In genomic region chr22:17855891-17856290, GRCh38 we compare ENCODE assay signal across 23 cellular contexts.
"Had no signal": no experiment of that assay in that cellular context is flagged by ENCODE, and none has a peak within 500 bp of the region (broad histone marks: within the 10 kb centered on the region; RNA-seq: fewer than 3 reads in every experiment).

No MANE protein-coding gene starts in this region.

- DNase-seq: activated CD4-positive, alpha-beta T cell treated with anti-CD3 and anti-CD28 coated beads, Interleukin-2, amount 10 ng/mL, durations not matched to agents 24 days and 14 days; activated CD8-positive, alpha-beta memory T cell treated with anti-CD3 and anti-CD28 coated beads, Interleukin-2, amount 10 ng/mL, durations not matched to agents 7 days and 5 days; activated CD8-positive, alpha-beta T cell treated with anti-CD3 and anti-CD28 coated beads for 36 hours; activated gamma-delta T cell; activated T-cell treated with anti-CD3 and anti-CD28 coated beads for 4 hours; colonic mucosa; dorsolateral prefrontal cortex; effector memory CD8-positive, alpha-beta T cell; psoas muscle; stimulated activated CD4-positive, alpha-beta T cell treated with anti-CD3 and anti-CD28 coated beads, Interleukin-4, amount 100 ng/mL, for 1 hour; stimulated activated naive CD4-positive, alpha-beta T cell treated with Interleukin-2 at 50 U/mL for 16 hours; substantia nigra; T-helper 2 cell had no signal

- H3K4me3 ChIP-seq: ascending aorta, colonic mucosa, dorsolateral prefrontal cortex, left lung, pancreas, psoas muscle, tibial nerve, vagina had no signal

- H3K27me3 ChIP-seq: ascending aorta, colonic mucosa, dorsolateral prefrontal cortex, left lung, pancreas, tibial nerve, vagina had no signal

- H3K4me1 Mint-ChIP-seq: activated CD4-positive, alpha-beta T cell treated with anti-CD3 and anti-CD28 coated beads, Interleukin-2, amount 10 ng/mL, durations not matched to agents 24 days and 14 days; activated CD8-positive, alpha-beta memory T cell treated with anti-CD3 and anti-CD28 coated beads, Interleukin-2, amount 10 ng/mL, durations not matched to agents 7 days and 5 days; central memory CD8-positive, alpha-beta T cell had no signal

- H3K9me3 ChIP-seq: ascending aorta, colonic mucosa, left lung, pancreas, psoas muscle, tibial nerve, vagina had no signal

- H3K27ac Mint-ChIP-seq: activated CD4-positive, alpha-beta T cell treated with anti-CD3 and anti-CD28 coated beads, Interleukin-2, amount 10 ng/mL, durations not matched to agents 24 days and 14 days; activated CD8-positive, alpha-beta memory T cell treated with anti-CD3 and anti-CD28 coated beads, Interleukin-2, amount 10 ng/mL, durations not matched to agents 7 days and 5 days; activated CD8-positive, alpha-beta T cell treated with anti-CD3 and anti-CD28 coated beads for 36 hours; activated T-helper 1 cell treated with anti-CD3 and anti-CD28 coated beads, Interleukin-12 subunit alpha, Interleukin-12 subunit beta, Interleukin-2, Interleukin-4 antibody, amounts not matched to agents 30 ng/mL and 10 ng/mL and 1 ng/mL, durations not matched to agents 14 hours and 24 hours and 36 hours; effector memory CD8-positive, alpha-beta T cell; natural killer cell treated with Interleukin-12 subunit alpha and Interleukin-12 subunit beta and Interleukin-15 and Interleukin-18, amount 100 ng/mL, for 72 hours had no signal

- H3K27ac ChIP-seq: ascending aorta, left lung, pancreas, psoas muscle, vagina, VCaP had no signal

- H3K36me3 ChIP-seq: vagina had no signal

- H3K36me3 Mint-ChIP-seq: activated naive CD4-positive, alpha-beta T cell treated with anti-CD3 and anti-CD28 coated beads, Interleukin-2, amount 50 U/mL, for 72 hours; natural killer cell treated with Interleukin-12 subunit alpha and Interleukin-12 subunit beta and Interleukin-15 and Interleukin-18, amount 100 ng/mL, for 72 hours had no signal

- H3K9me3 Mint-ChIP-seq: activated CD4-positive, alpha-beta T cell treated with anti-CD3 and anti-CD28 coated beads, Interleukin-2, amount 10 ng/mL, durations not matched to agents 24 days and 14 days; activated CD8-positive, alpha-beta T cell treated with anti-CD3 and anti-CD28 coated beads for 36 hours; activated naive CD4-positive, alpha-beta T cell treated with anti-CD3 and anti-CD28 coated beads, Interleukin-2, amount 50 U/mL, for 72 hours; activated T-helper 1 cell treated with anti-CD3 and anti-CD28 coated beads, Interleukin-12 subunit alpha, Interleukin-12 subunit beta, Interleukin-2, Interleukin-4 antibody, amounts not matched to agents 30 ng/mL and 10 ng/mL and 1 ng/mL, durations not matched to agents 14 hours and 24 hours and 36 hours; central memory CD8-positive, alpha-beta T cell; effector memory CD8-positive, alpha-beta T cell; natural killer cell treated with Interleukin-12 subunit alpha and Interleukin-12 subunit beta and Interleukin-15 and Interleukin-18, amount 100 ng/mL, for 72 hours had no signal

- H3K4me3 Mint-ChIP-seq: activated CD4-positive, alpha-beta T cell treated with anti-CD3 and anti-CD28 coated beads, Interleukin-2, amount 10 ng/mL, durations not matched to agents 24 days and 14 days; activated CD8-positive, alpha-beta memory T cell treated with anti-CD3 and anti-CD28 coated beads, Interleukin-2, amount 10 ng/mL, durations not matched to agents 7 days and 5 days; activated CD8-positive, alpha-beta T cell treated with anti-CD3 and anti-CD28 coated beads for 36 hours; activated T-helper 1 cell treated with anti-CD3 and anti-CD28 coated beads, Interleukin-12 subunit alpha, Interleukin-12 subunit beta, Interleukin-2, Interleukin-4 antibody, amounts not matched to agents 30 ng/mL and 10 ng/mL and 1 ng/mL, durations not matched to agents 14 hours and 24 hours and 36 hours; central memory CD8-positive, alpha-beta T cell; effector memory CD8-positive, alpha-beta T cell; natural killer cell treated with Interleukin-12 subunit alpha and Interleukin-12 subunit beta and Interleukin-15 and Interleukin-18, amount 100 ng/mL, for 72 hours had no signal

- H3K27me3 Mint-ChIP-seq: activated CD4-positive, alpha-beta T cell treated with anti-CD3 and anti-CD28 coated beads, Interleukin-2, amount 10 ng/mL, durations not matched to agents 24 days and 14 days; activated CD8-positive, alpha-beta memory T cell treated with anti-CD3 and anti-CD28 coated beads, Interleukin-2, amount 10 ng/mL, durations not matched to agents 7 days and 5 days; activated CD8-positive, alpha-beta T cell treated with anti-CD3 and anti-CD28 coated beads for 36 hours; central memory CD8-positive, alpha-beta T cell; effector memory CD8-positive, alpha-beta T cell; natural killer cell treated with Interleukin-12 subunit alpha and Interleukin-12 subunit beta and Interleukin-15 and Interleukin-18, amount 100 ng/mL, for 72 hours had no signal

- H3K4me1 ChIP-seq: colonic mucosa, left lung, pancreas had no signal
